16 cellular contexts compared by ENCODE assay signal in genomic region chr9:84756156-84756555, GRCh38.
"Had no signal": no experiment of that assay in that cellular context is flagged by ENCODE, and none has a peak within 500 bp of the region (broad histone marks: within the 10 kb centered on the region; RNA-seq: fewer than 3 reads in every experiment).

No MANE protein-coding gene starts in this region.

- DNase-seq: activated CD4-positive, alpha-beta memory T cell treated with anti-CD3 and anti-CD28 coated beads, Interleukin-2, amount 10 ng/mL, durations not matched to agents 7 days and 5 days; activated CD4-positive, alpha-beta T cell treated with anti-CD3 and anti-CD28 coated beads for 1 hour; activated gamma-delta T cell treated with Interleukin-2 at 50 U/mL for 16 hours; activated T-cell treated with anti-CD3 and anti-CD28 coated beads, Interleukin-2, amount 50 U/mL, for 48 hours; cortex of kidney; effector memory CD8-positive, alpha-beta T cell; left colon; mesenchymal stem cell; SJCRH30; uterus had no signal

- H3K36me3 ChIP-seq: cardiac muscle cell, neural progenitor cell, right atrium auricular region, SJCRH30, uterus had no signal

- ATAC-seq: effector memory CD8-positive, alpha-beta T cell; left colon had no signal

- H3K9me3 ChIP-seq: right atrium auricular region, SJCRH30, uterus had no signal

- H3K27me3 ChIP-seq: cardiac muscle cell, neural progenitor cell, right atrium auricular region, uterus had no signal

- H3K27ac ChIP-seq: cardiac muscle cell, epithelial cell of prostate, neural progenitor cell, parathyroid adenoma, SJCRH30, uterus had no signal

- H3K4me1 ChIP-seq: neural progenitor cell, parathyroid adenoma, SJCRH30, uterus had no signal

- H3K4me3 ChIP-seq: cardiac muscle cell, neural progenitor cell, right atrium auricular region, SJCRH30, smooth muscle cell, uterus had no signal
